In genomic region chr1:245772325-245772724, GRCh38 we compare ENCODE assay signal across 19 cellular contexts.
A peak's percentile ranks its signal among the peaks of the same experiment; 100 is the strongest.
DNase-seq lines count a peak whose midpoint lies in the region; ATAC-seq and TF ChIP-seq lines count a peak whose summit lies in the region.
"Had no signal": no experiment of that assay in that cellular context is flagged by ENCODE, and none has a peak within 500 bp of the region (broad histone marks: within the 10 kb centered on the region; RNA-seq: fewer than 3 reads in every experiment).

No MANE protein-coding gene starts in this region.

- H3K9ac ChIP-seq in adipocyte (ENCODE audit: low read length) (peak overlapping the region; percentile 59), mesenchymal stem cell (ENCODE audit: low read length) (peak overlapping the region; percentile 40)
- H3K9ac ChIP-seq: BLaER1 treated with 17β-estradiol and CSF1 and Interleukin-3, amounts not matched to agents 10 nM and 100 nM; KMS-11 had no signal

- no peak overlapping the region for H3K4me2 ChIP-seq in mesenchymal stem cell (ENCODE audit: low read length, poor library complexity, severe bottlenecking)
- H3K4me2 ChIP-seq: BLaER1 treated with 17β-estradiol and CSF1 and Interleukin-3, amounts not matched to agents 10 nM and 100 nM; KMS-11 had no signal

- no peaks in the 10 kb centered on the region for H3K9me3 ChIP-seq in cardiac muscle cell (ENCODE audit: low read depth)
- no peaks in the 10 kb centered on the region for H3K9me3 ChIP-seq in right atrium auricular region
- no peaks in the 10 kb centered on the region for H3K9me3 ChIP-seq in adipocyte (ENCODE audit: control insufficient read depth, low read length)
- H3K9me3 ChIP-seq in mesenchymal stem cell (ENCODE audit: control insufficient read depth, low read length), result no peaks in the 10 kb centered on the region
- H3K9me3 ChIP-seq: BLaER1 treated with 17β-estradiol and CSF1 and Interleukin-3, amounts not matched to agents 10 nM and 100 nM; MG63 had no signal

- H3K36me3 ChIP-seq in cardiac muscle cell (no peaks in the 10 kb centered on the region), right atrium auricular region (no peaks in the 10 kb centered on the region), adipocyte (ENCODE audit: control insufficient read depth, insufficient read depth, low read length, severe bottlenecking) (peaks cover 3% of the 10 kb centered on the region), mesenchymal stem cell (ENCODE audit: control insufficient read depth in 1 of 2, insufficient read depth in 2 of 2, low read depth in 1 of 2, low read length in 2 of 2) (peaks cover 4 to 5% of the 10 kb centered on the region in 2 experiments)
- H3K36me3 ChIP-seq: MG63 had no signal

- peaks cover 58% of the 10 kb centered on the region for H3K4me1 ChIP-seq in cardiac muscle cell (ENCODE audit: low read depth)
- peaks cover 0 to 12% of the 10 kb centered on the region in 2 donors for H3K4me1 ChIP-seq in right atrium auricular region
- H3K4me1 ChIP-seq in adipocyte (ENCODE audit: control insufficient read depth, insufficient read depth, low read length), result peaks cover 13% of the 10 kb centered on the region
- H3K4me1 ChIP-seq in mesenchymal stem cell (ENCODE audit: control insufficient read depth, insufficient read depth, low read depth, low read length), result no peaks in the 10 kb centered on the region
- H3K4me1 ChIP-seq: BLaER1 treated with 17β-estradiol and CSF1 and Interleukin-3, amounts not matched to agents 10 nM and 100 nM had no signal

- H2AK5ac ChIP-seq in mesenchymal stem cell (ENCODE audit: low read length, severe bottlenecking), result no peak overlapping the region

- ATAC-seq in HG02884 (IDR thresholded peaks at IDR 0.05; ENCODE audit: unreplicated experiment) (no peak), HG03135 (IDR thresholded peaks at IDR 0.05; ENCODE audit: unreplicated experiment) (no peak)

- H3K79me1 ChIP-seq in mesenchymal stem cell (replicated peaks; ENCODE audit: low read length, poor library complexity, severe bottlenecking), result no peaks in the 10 kb centered on the region

- no peak overlapping the region for H4K91ac ChIP-seq in mesenchymal stem cell (ENCODE audit: low read length)

- peak overlapping the region; percentile 73 to 84 for H3K18ac ChIP-seq in mesenchymal stem cell (ENCODE audit: low read depth in 1 of 2, low read length in 2 of 2)

- no peak overlapping the region for H2BK5ac ChIP-seq in mesenchymal stem cell (ENCODE audit: low read depth, low read length, poor library complexity, severe bottlenecking)

- no peak overlapping the region for H3K14ac ChIP-seq in mesenchymal stem cell (ENCODE audit: low read length in 2 of 2)

- no peak overlapping the region for H4K8ac ChIP-seq in mesenchymal stem cell (ENCODE audit: low read length)

- H2AFZ ChIP-seq in mesenchymal stem cell (ENCODE audit: low read depth, low read length), result no peak overlapping the region

- no peak overlapping the region for H2BK15ac ChIP-seq in mesenchymal stem cell (ENCODE audit: low read depth, poor library complexity, severe bottlenecking)

- H3K27me3 ChIP-seq in cardiac muscle cell, result no peaks in the 10 kb centered on the region
- H3K27me3 ChIP-seq in right atrium auricular region, result no peaks in the 10 kb centered on the region
- no peaks in the 10 kb centered on the region for H3K27me3 ChIP-seq in adipocyte (replicated peaks; ENCODE audit: control insufficient read depth, insufficient read depth, low read length)
- no peaks in the 10 kb centered on the region for H3K27me3 ChIP-seq in mesenchymal stem cell (ENCODE audit: control insufficient read depth in 1 of 2, insufficient read depth in 1 of 2, low read length in 2 of 2)
- H3K27me3 ChIP-seq: BLaER1 treated with 17β-estradiol and CSF1 and Interleukin-3, amounts not matched to agents 10 nM and 100 nM; MG63 had no signal

- H3K4me3 ChIP-seq in cardiac muscle cell (no peak overlapping the region), right atrium auricular region (no peak overlapping the region), adipocyte (ENCODE audit: low read length) (no peak overlapping the region), mesenchymal stem cell (ENCODE audit: insufficient read depth in 1 of 2, low read depth in 1 of 2, low read length in 2 of 2) (no peak overlapping the region)
- H3K4me3 ChIP-seq: BLaER1 treated with 17β-estradiol and CSF1 and Interleukin-3, amounts not matched to agents 10 nM and 100 nM; MG63 had no signal

- H3K23ac ChIP-seq in mesenchymal stem cell (ENCODE audit: low read length in 2 of 2), result no peak overlapping the region

- H2BK12ac ChIP-seq in mesenchymal stem cell (ENCODE audit: low read length in 2 of 2), result peak overlapping the region; percentile 24 to 69

- no peak overlapping the region for H2BK120ac ChIP-seq in mesenchymal stem cell (ENCODE audit: low read depth, low read length)

- H3K27ac ChIP-seq in cardiac muscle cell, result peak overlapping the region; percentile 29
- no peak overlapping the region for H3K27ac ChIP-seq in right atrium auricular region
- no peak overlapping the region for H3K27ac ChIP-seq in mesenchymal stem cell (ENCODE audit: low read length, poor library complexity, severe bottlenecking)
- H3K27ac ChIP-seq: BLaER1 treated with 17β-estradiol and CSF1 and Interleukin-3, amounts not matched to agents 10 nM and 100 nM; KMS-11 had no signal

- peak overlapping the region in 1 of 2 experiments; percentile 46 for H3K4ac ChIP-seq in mesenchymal stem cell (ENCODE audit: low read depth in 1 of 2, low read length in 2 of 2)

- DNase-seq in cardiac muscle cell (ENCODE audit: low read depth in 1 of 2, low spot score in 1 of 2) (no peak), right atrium auricular region (ENCODE audit: low spot score) (no peak), adipocyte (ENCODE audit: low read depth) (no peak), mesenchymal stem cell (no peak), T-helper 1 cell (no peak)
- no peak for DNase-seq in activated CD8-positive, alpha-beta memory T cell treated with anti-CD3 and anti-CD28 coated beads, Interleukin-2, amount 50 U/mL, for 48 hours
- DNase-seq: 8988T; CD8-positive, alpha-beta memory T cell; DMS79 treated with DMSO at 0.1 percent for 48 hours; NCI-H1092; NCI-H526 treated with DMSO at 0.1 percent for 48 hours; NK-92 treated with Interleukin-12 subunit alpha and Interleukin-12 subunit beta, amount 100 ng/mL, for 24 hours; SIG-M5; SW 1271 had no signal

- TF ChIP-seq CTCF in cardiac muscle cell (IDR thresholded peaks at IDR 0.05; ENCODE audit: low read depth, low read length), result no peak
- no peak for TF ChIP-seq CTCF in right atrium auricular region (IDR thresholded peaks at IDR 0.05)

- WGBS in mesenchymal stem cell, result 100% methylated on average over 1 of the region's 1 CpG
